ENCODE assay signal across 16 cellular contexts in the genomic region with DNA sequence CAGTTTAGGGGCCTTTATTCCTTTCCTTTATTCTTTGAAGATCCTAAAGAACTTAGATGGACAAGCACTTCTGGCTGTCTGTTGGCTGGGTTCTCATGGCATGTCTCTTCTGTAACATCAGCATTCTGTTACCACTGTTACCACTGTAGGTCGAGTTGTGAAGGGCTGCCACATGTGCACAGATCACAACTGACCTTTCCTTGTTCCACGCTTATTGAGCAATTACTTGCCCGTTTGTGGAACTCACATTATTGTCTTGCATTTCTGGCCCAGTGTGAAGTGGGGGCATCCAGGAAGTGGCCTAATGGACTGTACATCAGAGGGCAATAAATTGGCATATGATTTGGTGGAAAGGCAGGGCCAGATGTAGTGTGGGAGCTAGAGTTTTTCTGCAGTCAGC. TPM values are rescaled to one million over a fixed set of nuclear protein-coding genes. Genes with fewer than 3 reads are reported as not detected.
DNase-seq lines count a peak whose midpoint lies in the region; ATAC-seq and TF ChIP-seq lines count a peak whose summit lies in the region.
"Had no signal": no experiment of that assay in that cellular context is flagged by ENCODE, and none has a peak within 500 bp of the region (broad histone marks: within the 10 kb centered on the region; RNA-seq: fewer than 3 reads in every experiment).

No MANE protein-coding gene starts in this region.

- H3K27me3 Mint-ChIP-seq in T-helper 2 cell treated with Interferon-gamma antibody and Interleukin-4, amounts not matched to agents 5 μg/mL and 100 μg/mL, for 36 hours (ENCODE audit: low read depth): no peaks in the 10 kb centered on the region
- no peaks in the 10 kb centered on the region for H3K27me3 Mint-ChIP-seq in HFFc6 (ENCODE audit: insufficient read depth)
- H3K27me3 Mint-ChIP-seq: naive thymus-derived CD8-positive, alpha-beta T cell had no signal

- no peak overlapping the region for H3K4me3 Mint-ChIP-seq in T-helper 2 cell treated with Interferon-gamma antibody and Interleukin-4, amounts not matched to agents 5 μg/mL and 100 μg/mL, for 36 hours
- H3K4me3 Mint-ChIP-seq in HFFc6: peak overlapping the region; percentile 4; the same call in 1 of the 2 replicates

- peaks cover 6% of the 10 kb centered on the region in 2 experiments for H3K4me1 ChIP-seq in neutrophil (ENCODE audit: control insufficient read depth in 1 of 2, insufficient read depth in 1 of 2, low read depth in 1 of 2, low read length in 1 of 2)
- H3K4me1 ChIP-seq: Caco-2 had no signal

- peaks cover 23% of the 10 kb centered on the region for H3K4me1 Mint-ChIP-seq in T-helper 2 cell treated with Interferon-gamma antibody and Interleukin-4, amounts not matched to agents 5 μg/mL and 100 μg/mL, for 36 hours (ENCODE audit: low read depth)
- H3K4me1 Mint-ChIP-seq in HFFc6 (ENCODE audit: low read depth): peaks cover 61% of the 10 kb centered on the region

- H3K9me3 Mint-ChIP-seq in T-helper 2 cell treated with Interferon-gamma antibody and Interleukin-4, amounts not matched to agents 5 μg/mL and 100 μg/mL, for 36 hours: no peaks in the 10 kb centered on the region
- no peaks in the 10 kb centered on the region for H3K9me3 Mint-ChIP-seq in HFFc6
- H3K9me3 Mint-ChIP-seq: naive thymus-derived CD8-positive, alpha-beta T cell had no signal

- peak overlapping the region; percentile 30 for H3K27ac ChIP-seq in neutrophil
- H3K27ac ChIP-seq: ascending aorta, tibial nerve, VCaP had no signal

- H3K27ac Mint-ChIP-seq in T-helper 2 cell treated with Interferon-gamma antibody and Interleukin-4, amounts not matched to agents 5 μg/mL and 100 μg/mL, for 36 hours: peak overlapping the region; percentile 63
- H3K27ac Mint-ChIP-seq in HFFc6: peak overlapping the region; percentile 61

- no peaks in the 10 kb centered on the region for H3K27me3 ChIP-seq in neutrophil
- H3K27me3 ChIP-seq: ascending aorta, tibial nerve had no signal

- peaks cover 11% of the 10 kb centered on the region for H3K36me3 Mint-ChIP-seq in T-helper 2 cell treated with Interferon-gamma antibody and Interleukin-4, amounts not matched to agents 5 μg/mL and 100 μg/mL, for 36 hours (ENCODE audit: low read depth)
- peaks cover 21% of the 10 kb centered on the region for H3K36me3 Mint-ChIP-seq in HFFc6 (ENCODE audit: low read depth)

- ATAC-seq in GM21723 (IDR thresholded peaks at IDR 0.05; ENCODE audit: unreplicated experiment): no peak
- ATAC-seq: naive thymus-derived CD8-positive, alpha-beta T cell had no signal

- H3K36me3 ChIP-seq in neutrophil: peaks cover 9% of the 10 kb centered on the region
- H3K36me3 ChIP-seq: ascending aorta, tibial nerve had no signal

- no peaks in the 10 kb centered on the region for H3K9me3 ChIP-seq in neutrophil
- H3K9me3 ChIP-seq: ascending aorta, Caco-2, tibial nerve had no signal

- DNase-seq in T-helper 2 cell treated with Interferon-gamma antibody and Interleukin-4, amounts not matched to agents 5 μg/mL and 100 μg/mL, for 36 hours (ENCODE audit: low spot score): no peak
- DNase-seq in T-helper 2 cell: no peak
- no peak for DNase-seq in HFFc6
- DNase-seq in fibroblast of gingiva (ENCODE audit: low read depth): peak; percentile 78
- no peak for DNase-seq in stimulated activated CD4-positive, alpha-beta T cell treated with anti-CD3 and anti-CD28 coated beads, Interleukin-12 subunit alpha, Interleukin-12 subunit beta, amount 100 ng/mL, for 4 hours
- no peak for DNase-seq in RKO (ENCODE audit: low spot score)
- DNase-seq: Caco-2; islet precursor cell; naive thymus-derived CD8-positive, alpha-beta T cell had no signal

- TF ChIP-seq CTCF in HFFc6 (IDR thresholded peaks at IDR 0.05): no peak
- TF ChIP-seq CTCF in neutrophil (IDR thresholded peaks at IDR 0.05): no peak

- no peak overlapping the region for H3K4me3 ChIP-seq in neutrophil (ENCODE audit: low read depth in 1 of 2, low read length in 1 of 2)
- H3K4me3 ChIP-seq: ascending aorta, smooth muscle cell, tibial nerve had no signal

RNA-seq across cellular contexts. Expression of a gene that starts 23.7 kb away (rescaled TPM):
- total RNA-seq in HFFc6 (2021; fragmentation: NEBNext Ultra II Directional; extraction: Animal tissue kit (Norgen Biotek cat#: 25700)): 10 to 100 TPM; 67.2 to 83.6 (median 74.2) TPM

RNA-seq across cellular contexts. Expression of a gene that starts 27.7 kb away (rescaled TPM):
- total RNA-seq in HFFc6 (2021; fragmentation: NEBNext Ultra II Directional; extraction: Animal tissue kit (Norgen Biotek cat#: 25700)): under 1 TPM in 1 of 6 experiments, not detected in 5; 0.14 TPM
- total RNA-seq: ascending aorta; Caco-2; M059J; naive thymus-derived CD8-positive, alpha-beta T cell; smooth muscle cell; tibial nerve had no signal

RNA-seq across cellular contexts. Expression of a gene that starts 42.9 kb away (rescaled TPM):
- under 1 TPM in 4 of 6 experiments, not detected in 2; 0.11 to 0.21 (median 0.16) TPM for total RNA-seq in HFFc6 (2021; fragmentation: NEBNext Ultra II Directional; extraction: Animal tissue kit (Norgen Biotek cat#: 25700))
- total RNA-seq: ascending aorta; naive thymus-derived CD8-positive, alpha-beta T cell; tibial nerve had no signal
